Comparison of ENCODE assay signal across 1 cellular context in the genomic region with DNA sequence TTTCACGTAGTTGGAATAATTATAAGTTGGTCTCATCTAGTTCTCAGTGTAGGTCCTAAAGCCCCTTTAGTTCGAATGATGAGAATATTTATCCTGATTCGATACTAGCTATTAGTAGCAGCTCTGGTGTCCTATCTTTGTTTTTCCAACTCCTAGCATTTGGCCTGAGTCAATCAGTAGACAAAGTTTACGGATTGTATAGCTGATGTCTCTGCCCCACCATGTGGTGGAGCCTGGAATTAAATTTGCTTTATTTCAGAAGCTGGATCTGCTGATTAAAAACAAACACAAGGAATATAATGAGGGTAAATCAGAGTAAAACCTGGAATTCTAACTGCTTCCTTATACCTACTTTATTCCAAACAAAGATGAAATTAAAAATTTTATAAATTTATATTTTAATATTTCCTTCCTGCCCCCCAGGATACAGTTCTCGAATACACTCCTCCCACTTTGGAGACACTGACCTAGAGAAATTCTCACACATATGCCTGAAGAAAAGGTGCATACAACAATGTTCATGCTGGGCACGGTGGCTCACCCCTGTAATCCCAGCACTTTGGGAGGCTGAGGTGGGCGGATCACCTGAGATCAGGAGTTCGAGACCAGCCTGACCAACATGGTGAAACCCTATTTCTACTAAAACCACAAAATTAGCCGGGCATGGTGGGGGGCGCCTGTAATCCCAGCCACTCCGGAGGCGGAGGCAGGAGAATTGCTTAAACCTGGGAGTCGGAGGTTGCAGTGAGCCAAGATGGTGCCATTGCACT.
TF ChIP-seq lines count a peak whose summit lies in the region.

No MANE protein-coding gene starts in this region.

TF ChIP-seq in HepG2, 621 proteins besides CTCF, POLR2A, EP300 and RAD21 (continued from another document and continues in another):
- TF ChIP-seq POGK (CRISPR knock-in tag; conservative IDR thresholded peaks at IDR 0.05) (no peak), ZNF761 (CRISPR knock-in tag; conservative IDR thresholded peaks at IDR 0.05) (no peak), MTERF4 (CRISPR knock-in tag; IDR thresholded peaks at IDR 0.05) (no peak), ZNF572 (CRISPR knock-in tag; IDR thresholded peaks at IDR 0.05) (0 out of 2 replicates have a peak, but pooled peaks have one; percentile 27), ZBTB10 (CRISPR knock-in tag; IDR thresholded peaks at IDR 0.05; ENCODE audit: borderline replicate concordance) (no peak), PPARG (CRISPR knock-in tag; conservative IDR thresholded peaks at IDR 0.05) (0 out of 2 replicates have a peak, but pooled peaks have one; percentile 25), ZNF530 (CRISPR knock-in tag; IDR thresholded peaks at IDR 0.05; ENCODE audit: low read depth) (no peak), ZNF225 (CRISPR knock-in tag; IDR thresholded peaks at IDR 0.05) (no peak), SIX4 (CRISPR knock-in tag; IDR thresholded peaks at IDR 0.05) (no peak), RAD51 (IDR thresholded peaks at IDR 0.05; ENCODE audit: borderline replicate concordance) (no peak), ZNF513 (CRISPR knock-in tag; conservative IDR thresholded peaks at IDR 0.05) (no peak), HOXD1 (CRISPR knock-in tag; IDR thresholded peaks at IDR 0.05) (no peak), AHDC1 (CRISPR knock-in tag; IDR thresholded peaks at IDR 0.05; ENCODE audit: borderline replicate concordance) (no peak), NAIF1 (CRISPR knock-in tag; IDR thresholded peaks at IDR 0.05; ENCODE audit: borderline replicate concordance) (no peak), ZNF557 (CRISPR knock-in tag; IDR thresholded peaks at IDR 0.05) (no peak), BHLHE40 (IDR thresholded peaks at IDR 0.05; ENCODE audit: low read length) (no peak), ZNF747 (CRISPR knock-in tag; IDR thresholded peaks at IDR 0.05; ENCODE audit: borderline replicate concordance) (no peak), FOSL2 (CRISPR knock-in tag; IDR thresholded peaks at IDR 0.05) (no peak), PHF20 (CRISPR knock-in tag; IDR thresholded peaks at IDR 0.05) (no peak), NFE2L2 (IDR thresholded peaks at IDR 0.05; ENCODE audit: low read length) (0 out of 2 replicates have a peak, but pooled peaks have one; percentile 10), BCL6 (CRISPR knock-in tag; IDR thresholded peaks at IDR 0.05) (0 out of 2 replicates have a peak, but pooled peaks have one; percentile 32), SP140L (CRISPR knock-in tag; IDR thresholded peaks at IDR 0.05; ENCODE audit: borderline replicate concordance) (0 out of 2 replicates have a peak, but pooled peaks have one; percentile 76), ZNF674 (CRISPR knock-in tag; IDR thresholded peaks at IDR 0.05; ENCODE audit: low read depth) (no peak), ZHX1 (CRISPR knock-in tag; IDR thresholded peaks at IDR 0.05; ENCODE audit: low read depth) (no peak), CEBPG (CRISPR knock-in tag; IDR thresholded peaks at IDR 0.05) (no peak)
- TF ChIP-seq, protein P1, sequence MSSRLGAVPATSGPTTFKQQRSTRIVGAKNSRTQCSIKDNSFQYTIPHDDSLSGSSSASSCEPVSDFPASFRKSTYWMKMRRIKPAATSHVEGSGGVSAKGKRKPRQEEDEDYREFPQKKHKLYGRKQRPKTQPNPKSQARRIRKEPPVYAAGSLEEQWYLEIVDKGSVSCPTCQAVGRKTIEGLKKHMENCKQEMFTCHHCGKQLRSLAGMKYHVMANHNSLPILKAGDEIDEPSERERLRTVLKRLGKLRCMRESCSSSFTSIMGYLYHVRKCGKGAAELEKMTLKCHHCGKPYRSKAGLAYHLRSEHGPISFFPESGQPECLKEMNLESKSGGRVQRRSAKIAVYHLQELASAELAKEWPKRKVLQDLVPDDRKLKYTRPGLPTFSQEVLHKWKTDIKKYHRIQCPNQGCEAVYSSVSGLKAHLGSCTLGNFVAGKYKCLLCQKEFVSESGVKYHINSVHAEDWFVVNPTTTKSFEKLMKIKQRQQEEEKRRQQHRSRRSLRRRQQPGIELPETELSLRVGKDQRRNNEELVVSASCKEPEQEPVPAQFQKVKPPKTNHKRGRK (CRISPR knock-in tag; IDR thresholded peaks at IDR 0.05), result no peak
- TF ChIP-seq, protein P2, sequence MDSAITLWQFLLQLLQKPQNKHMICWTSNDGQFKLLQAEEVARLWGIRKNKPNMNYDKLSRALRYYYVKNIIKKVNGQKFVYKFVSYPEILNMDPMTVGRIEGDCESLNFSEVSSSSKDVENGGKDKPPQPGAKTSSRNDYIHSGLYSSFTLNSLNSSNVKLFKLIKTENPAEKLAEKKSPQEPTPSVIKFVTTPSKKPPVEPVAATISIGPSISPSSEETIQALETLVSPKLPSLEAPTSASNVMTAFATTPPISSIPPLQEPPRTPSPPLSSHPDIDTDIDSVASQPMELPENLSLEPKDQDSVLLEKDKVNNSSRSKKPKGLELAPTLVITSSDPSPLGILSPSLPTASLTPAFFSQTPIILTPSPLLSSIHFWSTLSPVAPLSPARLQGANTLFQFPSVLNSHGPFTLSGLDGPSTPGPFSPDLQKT (CRISPR knock-in tag; IDR thresholded peaks at IDR 0.05; ENCODE audit: borderline replicate concordance), result no peak
- TF ChIP-seq, protein P3, sequence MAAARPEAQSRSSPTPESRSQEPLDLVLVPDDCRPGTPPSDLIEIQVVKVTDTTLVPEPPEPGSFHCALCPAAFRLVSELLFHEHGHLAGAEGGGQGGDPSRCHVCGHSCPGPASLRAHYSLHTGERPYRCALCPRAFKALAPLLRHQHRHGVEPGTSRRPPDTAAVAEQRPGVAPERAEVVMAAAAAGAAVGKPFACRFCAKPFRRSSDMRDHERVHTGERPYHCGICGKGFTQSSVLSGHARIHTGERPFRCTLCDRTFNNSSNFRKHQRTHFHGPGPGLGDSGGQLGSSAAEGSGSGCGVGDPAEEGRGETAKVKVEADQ (CRISPR knock-in tag; IDR thresholded peaks at IDR 0.05; ENCODE audit: borderline replicate concordance), result no peak
- TF ChIP-seq, protein P4, sequence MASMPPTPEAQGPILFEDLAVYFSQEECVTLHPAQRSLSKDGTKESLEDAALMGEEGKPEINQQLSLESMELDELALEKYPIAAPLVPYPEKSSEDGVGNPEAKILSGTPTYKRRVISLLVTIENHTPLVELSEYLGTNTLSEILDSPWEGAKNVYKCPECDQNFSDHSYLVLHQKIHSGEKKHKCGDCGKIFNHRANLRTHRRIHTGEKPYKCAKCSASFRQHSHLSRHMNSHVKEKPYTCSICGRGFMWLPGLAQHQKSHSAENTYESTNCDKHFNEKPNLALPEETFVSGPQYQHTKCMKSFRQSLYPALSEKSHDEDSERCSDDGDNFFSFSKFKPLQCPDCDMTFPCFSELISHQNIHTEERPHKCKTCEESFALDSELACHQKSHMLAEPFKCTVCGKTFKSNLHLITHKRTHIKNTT (CRISPR knock-in tag; IDR thresholded peaks at IDR 0.05), result no peak
